In the genomic region with DNA sequence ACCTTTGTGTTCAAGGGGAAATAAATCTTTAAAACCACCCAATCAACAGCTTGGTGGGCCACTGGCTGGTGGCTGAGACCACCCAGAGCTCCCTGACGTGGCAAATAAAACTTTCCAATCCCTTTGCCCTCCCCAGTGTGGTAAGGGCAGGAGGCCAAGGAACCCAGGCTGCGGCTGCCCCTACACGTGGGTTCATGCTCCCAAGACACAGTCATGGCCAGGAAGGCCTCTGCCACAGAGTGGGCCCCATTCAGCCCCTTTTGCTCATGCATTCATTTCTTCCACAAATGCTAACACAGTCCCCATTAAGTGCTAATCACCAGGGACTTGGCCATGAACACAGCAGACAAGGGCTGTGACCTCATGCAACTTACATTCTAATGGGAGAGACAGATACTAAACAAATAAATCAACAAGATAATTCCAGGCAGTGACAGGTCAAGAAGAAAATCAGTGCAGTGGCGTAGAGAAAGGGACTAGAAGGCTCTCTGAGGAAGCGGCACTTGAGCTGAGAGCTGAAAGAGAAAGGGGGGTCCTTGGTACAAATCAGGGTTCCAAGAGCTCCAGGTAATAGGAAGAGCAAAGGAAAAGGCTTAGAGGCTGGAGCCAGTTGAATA, we compare ENCODE assay signal across 19 cellular contexts.
"Had no signal": no experiment of that assay in that cellular context is flagged by ENCODE, and none has a peak within 500 bp of the region (broad histone marks: within the 10 kb centered on the region; RNA-seq: fewer than 3 reads in every experiment).

No MANE protein-coding gene starts in this region.

- H3K4me1 ChIP-seq: pancreas, psoas muscle had no signal

- H3K36me3 ChIP-seq: esophagus muscularis mucosa, pancreas, right atrium auricular region, tibial nerve had no signal

- ATAC-seq: activated CD4-positive, CD25-positive, alpha-beta regulatory T cell treated with anti-CD3 and anti-CD28 coated beads, Interleukin-2, amount 50 U/mL, for 24 hours; activated CD8-positive, alpha-beta memory T cell treated with anti-CD3 and anti-CD28 coated beads, Interleukin-2, amount 10 ng/mL, durations not matched to agents 7 days and 5 days; pancreas; psoas muscle; stimulated activated naive CD8-positive, alpha-beta T cell treated with anti-CD3 and anti-CD28 coated beads, Interleukin-15, Interleukin-2, amounts not matched to agents 100 U/mL and 50 U/mL, for 24 hours had no signal

- H2AFZ ChIP-seq: hepatocyte had no signal

- H3K9me3 ChIP-seq: esophagus muscularis mucosa, pancreas, psoas muscle, right atrium auricular region, spleen had no signal

- H3K4me3 ChIP-seq: esophagus muscularis mucosa, hepatocyte, pancreas, psoas muscle, right atrium auricular region, spleen, tibial nerve had no signal

- H3K27ac ChIP-seq: esophagus muscularis mucosa, hepatocyte, pancreas, psoas muscle, right atrium auricular region, tibial nerve had no signal

- H3K4me2 ChIP-seq: hepatocyte had no signal

- H3K27me3 ChIP-seq: esophagus muscularis mucosa, hepatocyte, pancreas, right atrium auricular region, spleen, tibial nerve had no signal

- DNase-seq: activated CD4-positive, alpha-beta memory T cell treated with anti-CD3 and anti-CD28 coated beads, Interleukin-2, amount 10 ng/mL, durations not matched to agents 7 days and 5 days; activated CD4-positive, alpha-beta T cell treated with anti-CD3 and anti-CD28 coated beads, Interleukin-2, amount 10 ng/mL, durations not matched to agents 24 days and 14 days; activated CD8-positive, alpha-beta memory T cell treated with anti-CD3 and anti-CD28 coated beads, Interleukin-2, amount 10 ng/mL, durations not matched to agents 7 days and 5 days; activated gamma-delta T cell treated with Interleukin-2 at 50 U/mL for 16 hours; activated T-cell treated with anti-CD3 and anti-CD28 coated beads for 4 hours; glutamatergic neuron; immature natural killer cell; kidney glomerular epithelial cell; left ventricle myocardium superior; pancreas; psoas muscle; stimulated activated CD4-positive, alpha-beta T cell treated with anti-CD3 and anti-CD28 coated beads, Interleukin-4, amount 100 ng/mL, for 24 hours; stimulated activated naive CD8-positive, alpha-beta T cell treated with anti-CD3 and anti-CD28 coated beads, Interleukin-15, Interleukin-2, amounts not matched to agents 100 U/mL and 50 U/mL, for 24 hours had no signal
